13 cellular contexts compared by ENCODE assay signal in the genomic region with DNA sequence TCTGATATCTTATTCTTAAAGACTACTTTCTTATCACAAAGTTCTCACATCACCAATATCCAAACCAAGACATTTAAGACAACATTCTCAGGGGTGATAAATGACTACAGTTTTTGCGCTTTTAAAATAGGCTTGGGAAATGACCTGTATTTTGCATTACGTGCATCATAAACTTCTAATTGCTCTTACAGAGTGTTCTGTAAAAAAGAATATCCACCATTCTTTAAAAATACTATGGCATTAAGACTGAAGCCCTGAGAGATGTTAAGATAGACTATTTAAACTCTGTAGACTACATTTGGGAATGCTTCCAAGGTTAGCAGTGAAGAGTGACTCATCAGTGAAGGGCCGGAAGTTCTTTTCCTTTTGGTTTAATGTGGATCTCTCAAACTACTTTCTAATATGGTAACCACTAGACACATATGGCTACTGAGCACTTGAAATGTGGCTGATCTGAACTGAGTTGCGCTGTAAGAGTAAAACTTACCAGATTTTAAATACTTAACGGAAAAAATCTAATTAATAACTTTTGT.
A peak's percentile ranks its signal among the peaks of the same experiment; 100 is the strongest.
DNase-seq lines count a peak whose midpoint lies in the region; FAIRE-seq and TF ChIP-seq lines count a peak whose summit lies in the region.
"Had no signal": no experiment of that assay in that cellular context is flagged by ENCODE, and none has a peak within 500 bp of the region (broad histone marks: within the 10 kb centered on the region; RNA-seq: fewer than 3 reads in every experiment).

No MANE protein-coding gene starts in this region.

- H2AFZ ChIP-seq in OCI-LY3 (ENCODE audit: low read depth, low read length): peak overlapping the region; percentile 46; the same call in 1 of the 2 replicates

- TF ChIP-seq CTCF in OCI-LY3 (IDR thresholded peaks at IDR 0.05; ENCODE audit: low read depth, low read length): no peak
- no peak for TF ChIP-seq CTCF in GM10248 (IDR thresholded peaks at IDR 0.05; ENCODE audit: control extremely low read depth, extremely low read depth, low read depth, missing control alignments)
- TF ChIP-seq CTCF in endodermal cell (conservative IDR thresholded peaks at IDR 0.05): no peak

- no peak overlapping the region for H3K27ac ChIP-seq in OCI-LY3 (ENCODE audit: low read length)
- no peak overlapping the region for H3K27ac ChIP-seq in endodermal cell (ENCODE audit: low read depth, low read length)

- H3K36me3 ChIP-seq in OCI-LY3 (replicated peaks; ENCODE audit: low read depth, low read length): no peaks in the 10 kb centered on the region
- no peaks in the 10 kb centered on the region for H3K36me3 ChIP-seq in endodermal cell (ENCODE audit: control insufficient read depth, insufficient read depth, low read length)

- peak; percentile 21 for FAIRE-seq in colon (lab: Jason Lieb, UNC)

- H3K27ac Mint-ChIP-seq in endodermal cell: no peak overlapping the region
- H3K27ac Mint-ChIP-seq: stimulated activated naive CD8-positive, alpha-beta T cell treated with anti-CD3 and anti-CD28 coated beads, Interleukin-15, amount 100 ng/mL, for 72 hours had no signal

- peaks cover 26% of the 10 kb centered on the region for H3K9me3 Mint-ChIP-seq in endodermal cell
- H3K9me3 Mint-ChIP-seq: stimulated activated naive CD8-positive, alpha-beta T cell treated with anti-CD3 and anti-CD28 coated beads, Interleukin-15, amount 100 ng/mL, for 72 hours had no signal

- CTCF ChIA-PET in GM10248 (lab: Yijun Ruan, JAX): no interaction called here

- no peaks in the 10 kb centered on the region for H4K20me1 ChIP-seq in OCI-LY3 (ENCODE audit: insufficient read depth, low read length)

- 0 out of 2 replicates have a peak overlapping the region, but pooled peaks have one; percentile 5 for H3K4me2 ChIP-seq in OCI-LY3 (ENCODE audit: low read length)

- POLR2A ChIA-PET in GM10248 (lab: Yijun Ruan, JAX): no interaction called here

- H3K36me3 Mint-ChIP-seq in endodermal cell (ENCODE audit: low read depth): no peaks in the 10 kb centered on the region

- H3K9ac ChIP-seq in OCI-LY3 (ENCODE audit: low read length) (no peak overlapping the region), endodermal cell (ENCODE audit: extremely low read depth, low read length, poor library complexity, severe bottlenecking) (no peak overlapping the region)

- H3K27me3 Mint-ChIP-seq in endodermal cell (ENCODE audit: insufficient read depth): no peaks in the 10 kb centered on the region
- H3K27me3 Mint-ChIP-seq: stimulated activated naive CD8-positive, alpha-beta T cell treated with anti-CD3 and anti-CD28 coated beads, Interleukin-15, amount 100 ng/mL, for 72 hours had no signal

- H3K79me2 ChIP-seq in OCI-LY3 (ENCODE audit: low read length): no peaks in the 10 kb centered on the region

- H3K27me3 ChIP-seq in OCI-LY3 (ENCODE audit: low read depth, low read length): no peaks in the 10 kb centered on the region
- no peaks in the 10 kb centered on the region for H3K27me3 ChIP-seq in endodermal cell (ENCODE audit: control insufficient read depth, insufficient read depth, low read length, poor library complexity, severe bottlenecking)

- no peak overlapping the region for H3K4me3 ChIP-seq in OCI-LY3 (ENCODE audit: low read length)
- no peak overlapping the region for H3K4me3 ChIP-seq in endodermal cell (ENCODE audit: low read length)

- H3K4me1 Mint-ChIP-seq in endodermal cell: no peaks in the 10 kb centered on the region
- H3K4me1 Mint-ChIP-seq: stimulated activated naive CD8-positive, alpha-beta T cell treated with anti-CD3 and anti-CD28 coated beads, Interleukin-15, amount 100 ng/mL, for 72 hours had no signal

- H3K4me1 ChIP-seq in OCI-LY3 (ENCODE audit: low read length) (peaks cover 11% of the 10 kb centered on the region), endodermal cell (ENCODE audit: control insufficient read depth, insufficient read depth, low read length) (no peaks in the 10 kb centered on the region)

- DNase-seq in DMS53 treated with DMSO at 0.1 percent for 48 hours (lab: John Stamatoyannopoulos, UW; ENCODE audit: unreplicated experiment) (peak; percentile 55), myocyte (ENCODE audit: low read depth) (peak; percentile 48), GM10248 (ENCODE audit: extremely low spot score) (no peak), germinal center (ENCODE audit: low spot score) (no peak), endodermal cell (no peak)
- no peak for DNase-seq in activated CD4-positive, CD25-positive, alpha-beta regulatory T cell treated with anti-CD3 and anti-CD28 coated beads, Interleukin-2, amount 50 U/mL, for 72 hours
- DNase-seq: amygdala; NCI-H1092; NCI-H510A treated with DMSO at 0.1 percent for 48 hours; SIG-M5; stimulated activated naive CD8-positive, alpha-beta T cell treated with anti-CD3 and anti-CD28 coated beads, Interleukin-15, amount 100 ng/mL, for 72 hours had no signal

- no peak overlapping the region for H3K4me3 Mint-ChIP-seq in endodermal cell
- H3K4me3 Mint-ChIP-seq: stimulated activated naive CD8-positive, alpha-beta T cell treated with anti-CD3 and anti-CD28 coated beads, Interleukin-15, amount 100 ng/mL, for 72 hours had no signal

- H3K9me3 ChIP-seq in OCI-LY3 (ENCODE audit: insufficient read depth, low read length) (no peaks in the 10 kb centered on the region), endodermal cell (ENCODE audit: control insufficient read depth, low read length) (no peaks in the 10 kb centered on the region)

- 83% methylated on average over 1 of the region's 5 CpGs; no CpG with 5 or more reads in 1 of the 2 experiments for WGBS in endodermal cell (ENCODE audit: insufficient coverage in 1 of 2, insufficient read length in 1 of 2), 2 experiments

Comparison
In these comparisons a context has a peak if more than half of its experiments do, and no peak if none do; other contexts are left out.
1. DNase-seq: peak in DMS53 treated with DMSO at 0.1 percent for 48 hours (single experiment) and myocyte (single experiment); none in GM10248 (single experiment), activated CD4-positive, CD25-positive, alpha-beta regulatory T cell treated with anti-CD3 and anti-CD28 coated beads, Interleukin-2, amount 50 U/mL, for 72 hours (single experiment), germinal center (single experiment) and endodermal cell (single experiment).